In the genomic region with DNA sequence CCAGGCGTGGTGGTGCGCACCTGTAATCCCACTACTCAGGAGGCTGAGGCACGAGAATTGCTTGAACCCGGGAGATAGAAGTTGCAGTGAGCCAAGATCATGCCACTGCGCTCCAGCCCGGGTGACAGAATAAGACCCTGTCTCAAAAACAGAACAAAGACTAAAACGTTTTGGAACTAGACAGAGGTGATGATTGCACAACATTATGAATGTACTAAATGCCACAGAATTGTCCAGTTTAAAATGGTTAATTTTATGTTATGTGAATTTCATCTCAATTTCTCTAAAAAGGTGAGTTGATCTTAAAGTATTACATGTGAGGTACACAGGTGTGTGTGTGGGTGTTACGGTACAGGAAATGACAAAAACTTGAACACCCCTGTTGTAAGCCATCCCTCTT, we compare ENCODE assay signal across 1 cellular context.
TF ChIP-seq lines count a peak whose summit lies in the region.

No MANE protein-coding gene starts in this region.

TF ChIP-seq in GM12878, 131 proteins besides CTCF, POLR2A, EP300 and RAD21 (continued from another document):
- TF ChIP-seq, protein P1, sequence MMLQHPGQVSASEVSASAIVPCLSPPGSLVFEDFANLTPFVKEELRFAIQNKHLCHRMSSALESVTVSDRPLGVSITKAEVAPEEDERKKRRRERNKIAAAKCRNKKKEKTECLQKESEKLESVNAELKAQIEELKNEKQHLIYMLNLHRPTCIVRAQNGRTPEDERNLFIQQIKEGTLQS (IDR thresholded peaks at IDR 0.05; ENCODE audit: borderline replicate concordance, extremely low read depth, low read depth, low read length), result no peak
- TF ChIP-seq POU2F2 (IDR thresholded peaks at IDR 0.05; ENCODE audit: borderline replicate concordance, low read depth, low read length), result no peak
